Comparison of ENCODE assay signal across 11 cellular contexts in the genomic region with DNA sequence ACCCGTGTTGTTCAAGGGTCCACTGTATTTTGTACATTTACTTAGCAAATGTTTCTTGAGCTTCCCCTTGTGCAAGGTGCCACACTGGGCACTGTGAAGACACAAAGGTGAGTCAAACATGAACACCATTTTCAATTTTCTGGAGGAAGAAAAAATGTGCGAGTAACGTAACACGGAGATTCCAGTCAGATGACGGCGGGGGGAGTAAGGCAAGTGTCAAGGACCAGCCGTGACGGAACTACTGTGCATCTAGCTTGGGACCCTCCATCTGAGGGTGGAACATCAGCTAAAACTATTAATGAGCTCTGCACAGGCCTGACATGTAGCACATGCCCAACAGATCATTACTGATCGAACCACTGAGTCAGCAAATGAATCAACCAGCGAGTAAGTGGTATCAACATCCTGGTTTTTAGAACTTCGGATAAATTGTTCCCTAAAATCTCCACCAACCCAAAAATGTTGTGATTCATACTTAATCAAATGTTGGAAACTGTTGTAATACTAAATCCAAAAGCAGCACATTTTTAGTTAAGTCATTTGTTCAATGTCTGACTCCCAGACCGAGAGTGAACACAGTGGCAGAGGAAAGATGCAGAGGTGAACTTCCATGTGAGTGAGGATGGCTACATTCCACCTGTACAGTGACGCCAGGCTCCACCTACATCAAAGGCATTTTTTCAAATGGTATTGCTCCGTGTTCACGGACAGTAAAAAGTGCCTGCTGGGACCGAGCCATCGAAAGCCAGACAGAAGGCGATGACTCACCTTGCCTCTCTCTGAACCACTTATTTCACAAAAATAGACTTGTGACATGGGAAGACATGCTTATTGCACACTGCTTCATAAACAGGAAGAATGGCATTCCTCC.
A peak's percentile ranks its signal among the peaks of the same experiment; 100 is the strongest.
DNase-seq lines count a peak whose midpoint lies in the region; ATAC-seq, FAIRE-seq and TF ChIP-seq lines count a peak whose summit lies in the region.
"Had no signal": no experiment of that assay in that cellular context is flagged by ENCODE, and none has a peak within 500 bp of the region (broad histone marks: within the 10 kb centered on the region; RNA-seq: fewer than 3 reads in every experiment).

No MANE protein-coding gene starts in this region.

- H3K27ac ChIP-seq in kidney (ENCODE audit: low read depth in 2 of 2, low read length in 2 of 2): no peak overlapping the region

- intact Hi-C loops in kidney (cut with DNase I): no loop called here

- no peaks in the 10 kb centered on the region for H3K9me3 ChIP-seq in kidney (ENCODE audit: control insufficient read depth in 1 of 2, low read length in 2 of 2)

- no peaks in the 10 kb centered on the region for H3K36me3 ChIP-seq in kidney (ENCODE audit: control insufficient read depth in 1 of 2, insufficient read depth in 2 of 2, low read length in 2 of 2)

- H3K4me3 ChIP-seq in fibroblast of the aortic adventitia (ENCODE audit: low read depth, low read length) (no peak overlapping the region), skeletal muscle cell (ENCODE audit: low read depth, low read length) (no peak overlapping the region), kidney (ENCODE audit: low read length in 2 of 2) (no peak overlapping the region)

- H3K9ac ChIP-seq in kidney (ENCODE audit: low read length in 2 of 2): no peak overlapping the region

- ATAC-seq in HG03108 (IDR thresholded peaks at IDR 0.05; ENCODE audit: unreplicated experiment): no peak

- FAIRE-seq in kidney (lab: Jason Lieb, UNC): no peak
- FAIRE-seq: GM19239, H54 had no signal

- H3K4me1 ChIP-seq in kidney (ENCODE audit: control insufficient read depth in 1 of 2, insufficient read depth in 1 of 2, low read depth in 1 of 2, low read length in 2 of 2): no peaks in the 10 kb centered on the region

- DNase-seq in GM03348 (ENCODE audit: low spot score) (peak; percentile 85), SW480 (ENCODE audit: low spot score) (peak; percentile 75), fibroblast of the aortic adventitia (ENCODE audit: low read depth) (peak; percentile 82), skeletal muscle cell (ENCODE audit: low read depth) (peak; percentile 53), kidney (no peak), SKM-1 (lab: John Stamatoyannopoulos, UW; ENCODE audit: unreplicated experiment) (no peak)
- DNase-seq in stimulated activated CD4-positive, alpha-beta T cell treated with anti-CD3 and anti-CD28 coated beads, Interleukin-4, amount 100 ng/mL, for 1 hour: no peak
- DNase-seq: CD8-positive, alpha-beta memory T cell had no signal

- TF ChIP-seq CTCF in fibroblast of the aortic adventitia (IDR thresholded peaks at IDR 0.05; ENCODE audit: insufficient read depth, low read length) (no peak), kidney (IDR thresholded peaks at IDR 0.05; ENCODE audit: borderline replicate concordance, extremely low read depth, insufficient read depth) (no peak)

Comparison
In these comparisons a context has a peak if more than half of its experiments do, and no peak if none do; other contexts are left out.
1. DNase-seq: peak in GM03348 (single experiment), SW480 (single experiment), fibroblast of the aortic adventitia (single experiment) and skeletal muscle cell (single experiment); none in kidney (single experiment), SKM-1 (single experiment) and stimulated activated CD4-positive, alpha-beta T cell treated with anti-CD3 and anti-CD28 coated beads, Interleukin-4, amount 100 ng/mL, for 1 hour (single experiment).